Comparison of ENCODE assay signal across 8 cellular contexts in genomic region chr1:20290624-20291597, GRCh38. TPM values are rescaled to one million over a fixed set of nuclear protein-coding genes. Genes with fewer than 3 reads are reported as not detected.
DNase-seq lines count a peak whose midpoint lies in the region; ATAC-seq, FAIRE-seq and TF ChIP-seq lines count a peak whose summit lies in the region.

Gene VWA5B1 (plus strand): TSS chr1:20290875. CDS start chr1:20310602, 19,727 bp downstream.

- H3K9ac ChIP-seq in astrocyte (ENCODE audit: low read length) (no peak within 1 kb of the TSS), mucosa of rectum (ENCODE audit: low read depth in 1 of 2, low read length in 2 of 2) (peak within 1 kb of the TSS in 1 of 2 donors; percentile 4)

- POLR2A ChIA-PET in CD8-positive, alpha-beta memory T cell (lab: Charles Lee) = no interaction called here

- no peak within 1 kb of the TSS for H3K27ac ChIP-seq in CD8-positive, alpha-beta memory T cell (ENCODE audit: low read depth, low read length)
- no peak within 1 kb of the TSS for H3K27ac ChIP-seq in astrocyte (ENCODE audit: low read depth, low read length)
- no peak within 1 kb of the TSS for H3K27ac ChIP-seq in mucosa of rectum (ENCODE audit: low read depth in 2 of 2, low read length in 2 of 2)
- H3K27ac ChIP-seq in tibial nerve = no peak within 1 kb of the TSS

- peaks cover 31 to 75% of the 10 kb centered on the region in 2 donors for H3K27me3 Mint-ChIP-seq in CD8-positive, alpha-beta memory T cell
- peaks cover 80% of the 10 kb centered on the region for H3K27me3 Mint-ChIP-seq in astrocyte (ENCODE audit: low read depth, unreplicated experiment)

- H3K9me3 Mint-ChIP-seq in CD8-positive, alpha-beta memory T cell = peaks cover 0 to 3% (median 0%) of the 10 kb centered on the region in 5 donors
- peaks cover 5% of the 10 kb centered on the region for H3K9me3 Mint-ChIP-seq in astrocyte (ENCODE audit: unreplicated experiment)

- CTCF ChIA-PET in CD8-positive, alpha-beta memory T cell (lab: Charles Lee) = no interaction called here

- H3K4me1 ChIP-seq in CD8-positive, alpha-beta memory T cell (ENCODE audit: insufficient read depth, low read length) = peaks cover 5% of the 10 kb centered on the region
- H3K4me1 ChIP-seq in astrocyte (ENCODE audit: insufficient read depth, low read length) (no peaks in the 10 kb centered on the region), mucosa of rectum (ENCODE audit: control insufficient read depth in 2 of 2, insufficient read depth in 2 of 2, low read length in 2 of 2) (peaks cover 0 to 4% of the 10 kb centered on the region in 2 donors), tibial nerve (peaks cover 0 to 3% (median 0%) of the 10 kb centered on the region in 4 donors)

- H3K4me1 Mint-ChIP-seq in CD8-positive, alpha-beta memory T cell = peaks cover 11 to 15% (median 13%) of the 10 kb centered on the region in 3 donors
- H3K4me1 Mint-ChIP-seq in astrocyte (ENCODE audit: low read depth, unreplicated experiment) = peaks cover 7% of the 10 kb centered on the region

- peak within 1 kb of the TSS in 2 of 8 donors; percentile 22 to 27 for H3K27ac Mint-ChIP-seq in CD8-positive, alpha-beta memory T cell
- peak within 1 kb of the TSS; percentile 34 for H3K27ac Mint-ChIP-seq in astrocyte (ENCODE audit: unreplicated experiment)

- no peak for TF ChIP-seq POLR2A in tibial nerve (IDR thresholded peaks at IDR 0.05)

- H2AFZ ChIP-seq in astrocyte (ENCODE audit: low read depth, low read length) = peak within 1 kb of the TSS; percentile 41

- peak within 1 kb of the TSS in 4 of 7 donors; percentile 2 to 74 (median 56) for H3K4me3 Mint-ChIP-seq in CD8-positive, alpha-beta memory T cell
- H3K4me3 Mint-ChIP-seq in astrocyte (ENCODE audit: unreplicated experiment) = no peak within 1 kb of the TSS

- H3K36me3 Mint-ChIP-seq in CD8-positive, alpha-beta memory T cell = no peaks in the 10 kb centered on the region
- peaks cover 1% of the 10 kb centered on the region for H3K36me3 Mint-ChIP-seq in astrocyte (ENCODE audit: low read depth, unreplicated experiment)

- DNase-seq in CD8-positive, alpha-beta memory T cell = no peak
- peak; percentile 28 for DNase-seq in M059J (ENCODE audit: low read depth)
- DNase-seq in astrocyte (ENCODE audit: low read depth) = no peak
- no peak for DNase-seq in tibial nerve (ENCODE audit: low spot score in 2 of 2)

- H3K4me2 ChIP-seq in astrocyte (ENCODE audit: low read length) = peak within 1 kb of the TSS; percentile 53

- no peak within 1 kb of the TSS for H3K4me3 ChIP-seq in CD8-positive, alpha-beta memory T cell (ENCODE audit: low read length)
- no peak within 1 kb of the TSS for H3K4me3 ChIP-seq in astrocyte (ENCODE audit: insufficient read depth, low read depth, low read length)
- H3K4me3 ChIP-seq in mucosa of rectum (ENCODE audit: low read length in 2 of 2) = peak within 1 kb of the TSS; percentile 26 to 37
- no peak within 1 kb of the TSS for H3K4me3 ChIP-seq in tibial nerve

- no peak for FAIRE-seq in astrocyte (lab: Jason Lieb, UNC)

- no peaks in the 10 kb centered on the region for H3K79me2 ChIP-seq in astrocyte (ENCODE audit: insufficient read depth, low read length)

- no peaks in the 10 kb centered on the region for H4K20me1 ChIP-seq in astrocyte (ENCODE audit: insufficient read depth, low read length)

- 11 to 19% methylated on average over 13 to 16 of the region's 16 CpGs for WGBS in tibial nerve, 2 donors

- H3K27me3 ChIP-seq in CD8-positive, alpha-beta memory T cell (ENCODE audit: insufficient read depth, low read length, poor library complexity, severe bottlenecking) = peaks cover 23% of the 10 kb centered on the region
- H3K27me3 ChIP-seq in astrocyte (ENCODE audit: insufficient read depth, low read length) (peaks cover 47% of the 10 kb centered on the region), mucosa of rectum (ENCODE audit: control insufficient read depth in 2 of 2, insufficient read depth in 2 of 2, low read length in 2 of 2) (peaks cover 4 to 5% of the 10 kb centered on the region in 2 donors), tibial nerve (peaks cover 0 to 50% of the 10 kb centered on the region in 2 donors)

- no peak for TF ChIP-seq EP300 in tibial nerve (IDR thresholded peaks at IDR 0.05)

- H3K36me3 ChIP-seq in CD8-positive, alpha-beta memory T cell (ENCODE audit: insufficient read depth, low read length) = no peaks in the 10 kb centered on the region
- H3K36me3 ChIP-seq in astrocyte (ENCODE audit: insufficient read depth, low read length) (no peaks in the 10 kb centered on the region), mucosa of rectum (ENCODE audit: control insufficient read depth in 2 of 2, insufficient read depth in 2 of 2, low read length in 2 of 2) (no peaks in the 10 kb centered on the region), tibial nerve (no peaks in the 10 kb centered on the region)

- TF ChIP-seq CTCF in astrocyte (IDR thresholded peaks at IDR 0.05; ENCODE audit: insufficient read depth, low read depth, low read length) = no peak
- no peak for TF ChIP-seq CTCF in tibial nerve (IDR thresholded peaks at IDR 0.05)

- no peaks in the 10 kb centered on the region for H3K9me3 ChIP-seq in CD8-positive, alpha-beta memory T cell (ENCODE audit: low read length)
- H3K9me3 ChIP-seq in astrocyte (ENCODE audit: insufficient read depth, low read depth, low read length) (no peaks in the 10 kb centered on the region), mucosa of rectum (ENCODE audit: control insufficient read depth in 2 of 2, low read length in 2 of 2) (no peaks in the 10 kb centered on the region), tibial nerve (peaks cover 0 to 6% (median 0%) of the 10 kb centered on the region in 4 donors)

- ATAC-seq in HG02763 (IDR thresholded peaks at IDR 0.05; ENCODE audit: unreplicated experiment) (no peak), GM21825 (IDR thresholded peaks at IDR 0.05; ENCODE audit: unreplicated experiment) (no peak), GM19023 (IDR thresholded peaks at IDR 0.05; ENCODE audit: unreplicated experiment) (no peak)

RNA-seq across cellular contexts. Expression of gene VWA5B1, which starts in this region (rescaled TPM):
- not detected for total RNA-seq in CD8-positive, alpha-beta memory T cell
- not detected for polyA plus RNA-seq in CD8-positive, alpha-beta memory T cell
- total RNA-seq in M059J (2014; rRNA removed; shearing (Covaris generic)) = not detected in 2 replicates
- not detected in 2 replicates for total RNA-seq in astrocyte
- not detected for total RNA-seq in tibial nerve

Comparison
In these comparisons a context has a peak if more than half of its experiments do, and no peak if none do; other contexts are left out.
1. Peak in DNase-seq in M059J; RNA of the gene not detected or under 1 TPM.
2. H3K4me3 ChIP-seq: peak in mucosa of rectum (2 of 2); none in CD8-positive, alpha-beta memory T cell (single experiment), astrocyte (single experiment) and tibial nerve (0 of 4).